9 cellular contexts compared by ENCODE assay signal in the genomic region with DNA sequence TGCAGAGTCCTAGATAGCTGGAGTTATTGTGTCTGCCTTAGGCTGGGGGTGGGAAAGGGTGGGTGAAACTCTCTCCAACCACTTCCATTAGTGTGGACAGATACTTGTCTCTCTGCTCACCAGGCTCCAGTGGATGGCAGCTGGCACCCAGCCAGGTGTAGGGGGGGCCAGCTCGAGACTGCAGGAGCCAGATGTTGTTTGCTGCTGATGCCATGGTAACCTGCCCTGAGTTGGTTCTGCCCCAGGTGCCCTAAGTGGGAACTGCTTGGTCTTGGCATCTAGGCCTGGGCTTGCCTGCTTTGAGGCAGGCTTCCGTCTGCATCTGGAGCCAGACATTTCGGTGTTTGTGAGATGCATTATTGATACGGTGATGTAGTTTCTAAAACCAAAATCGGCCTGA.
DNase-seq lines count a peak whose midpoint lies in the region; ATAC-seq, FAIRE-seq and TF ChIP-seq lines count a peak whose summit lies in the region.
"Had no signal": no experiment of that assay in that cellular context is flagged by ENCODE, and none has a peak within 500 bp of the region (broad histone marks: within the 10 kb centered on the region; RNA-seq: fewer than 3 reads in every experiment).

No MANE protein-coding gene starts in this region.

- H2BK120ac ChIP-seq in neuronal stem cell (ENCODE audit: low read depth, low read length) = no peak overlapping the region

- H3K79me2 ChIP-seq in K562 (ENCODE audit: control insufficient read depth, insufficient read depth, low read length) = no peaks in the 10 kb centered on the region

- no peak for TF ChIP-seq CTCF in K562 (IDR thresholded peaks at IDR 0.05 in 2 of 3, conservative IDR thresholded peaks at IDR 0.05 in 1 of 3; ENCODE audit: insufficient read depth in 2 of 3, low read depth in 1 of 3, low read length in 3 of 3)

- ATAC-seq in K562 (no peak), HG03354 (IDR thresholded peaks at IDR 0.05; ENCODE audit: poor library complexity, severe bottlenecking, unreplicated experiment) (no peak)

- H4K8ac ChIP-seq in neuronal stem cell (ENCODE audit: low read depth, low read length) = no peak overlapping the region

- TF ChIP-seq EP300 in K562 (IDR thresholded peaks at IDR 0.05; ENCODE audit: low read length) = no peak

- H3K14ac ChIP-seq in neuronal stem cell (ENCODE audit: low read length) = peak overlapping the region; percentile 66

- H3K27ac ChIP-seq in K562 (ENCODE audit: extremely low read depth, low read depth, low read length) = no peak overlapping the region
- no peak overlapping the region for H3K27ac ChIP-seq in neuronal stem cell (replicated peaks; ENCODE audit: low read length)

- POLR2A ChIA-PET in K562 (lab: Yijun Ruan, JAX) = no interaction called here

- intact Hi-C loops in K562 (cut with micrococcal nuclease) = no loop called here

- no peak overlapping the region for H3K4ac ChIP-seq in neuronal stem cell (ENCODE audit: low read length)

- peak overlapping the region in 1 of 2 experiments; percentile 52; a peak in 1 of 4 replicates for H3K9ac ChIP-seq in K562 (ENCODE audit: insufficient read depth in 1 of 2, low read depth in 2 of 2, low read length in 2 of 2)
- no peak overlapping the region for H3K9ac ChIP-seq in neuronal stem cell (ENCODE audit: low read depth, low read length, poor library complexity)

- no peak overlapping the region for H2BK12ac ChIP-seq in neuronal stem cell (ENCODE audit: low read length)

- H3K23ac ChIP-seq in neuronal stem cell (ENCODE audit: low read depth, low read length, poor library complexity) = no peak overlapping the region

- no peak overlapping the region for H4K91ac ChIP-seq in neuronal stem cell (ENCODE audit: low read depth, low read length, poor library complexity)

- WGBS in K562 (ENCODE audit: insufficient coverage, low coverage, missing lambda C conversion rate) = 77% methylated on average over 5 of the region's 5 CpGs
- WGBS in neuronal stem cell (ENCODE audit: extremely low coverage in 2 of 2, insufficient read length in 2 of 2, insufficient replicate concordance in 1 of 2), 2 donors = no CpG with 5 or more reads among the region's 5 CpGs

- H3K4me3 ChIP-seq in K562 (no peak overlapping the region), neuronal stem cell (ENCODE audit: low read length in 2 of 2) (no peak overlapping the region), H7 (ENCODE audit: insufficient read depth, low read depth, low read length) (no peak overlapping the region)

- H4K20me1 ChIP-seq in K562 (replicated peaks; ENCODE audit: control insufficient read depth, insufficient read depth, low read length) = no peaks in the 10 kb centered on the region

- H3K4me2 ChIP-seq in K562 (ENCODE audit: insufficient read depth, low read length) (no peak overlapping the region), neuronal stem cell (ENCODE audit: insufficient read depth, low read length, poor library complexity, severe bottlenecking) (no peak overlapping the region)

- H3K9me3 ChIP-seq in K562 (replicated peaks; ENCODE audit: control insufficient read depth, insufficient read depth, low read depth, low read length) (no peaks in the 10 kb centered on the region), neuronal stem cell (replicated peaks in 1 of 2; ENCODE audit: control insufficient read depth in 2 of 2, insufficient read depth in 1 of 2, low read depth in 1 of 2, low read length in 2 of 2) (no peaks in the 10 kb centered on the region)

- CTCF ChIA-PET in K562 (lab: Yijun Ruan, JAX; ENCODE audit: low intra/inter-chr PET ratio) = no interaction called here

- H2BK5ac ChIP-seq in neuronal stem cell (ENCODE audit: low read length) = no peak overlapping the region

- H3K27me3 ChIP-seq in K562 (ENCODE audit: control insufficient read depth in 2 of 2, insufficient read depth in 2 of 2, low read length in 2 of 2) = no peaks in the 10 kb centered on the region
- H3K27me3 ChIP-seq in neuronal stem cell (ENCODE audit: control insufficient read depth in 3 of 3, insufficient read depth in 3 of 3, low read depth in 1 of 3, low read length in 3 of 3) = no peaks in the 10 kb centered on the region
- no peaks in the 10 kb centered on the region for H3K27me3 ChIP-seq in H7 (ENCODE audit: control insufficient read depth, insufficient read depth, low read length)

- H3K4me1 ChIP-seq in K562 (replicated peaks in 1 of 2; ENCODE audit: control insufficient read depth in 2 of 2, insufficient read depth in 2 of 2, low read length in 2 of 2) = peaks cover 19 to 36% of the 10 kb centered on the region in 2 experiments; a peak in 3 of 5 replicates
- H3K4me1 ChIP-seq in neuronal stem cell (ENCODE audit: control insufficient read depth in 2 of 2, insufficient read depth in 1 of 2, low read depth in 1 of 2, low read length in 2 of 2) = peaks cover 0 to 6% of the 10 kb centered on the region in 2 donors

- no peak for TF ChIP-seq RAD21 in K562 (CRISPR knock-in tag; conservative IDR thresholded peaks at IDR 0.05 in 1 of 2, IDR thresholded peaks at IDR 0.05 in 1 of 2)

- FAIRE-seq in K562 (lab: Jason Lieb, UNC) = no peak
- FAIRE-seq: D721Med had no signal

- no peaks in the 10 kb centered on the region for H3K36me3 ChIP-seq in K562 (ENCODE audit: control insufficient read depth, insufficient read depth, low read length)
- H3K36me3 ChIP-seq in neuronal stem cell (replicated peaks in 1 of 2; ENCODE audit: control insufficient read depth in 2 of 2, insufficient read depth in 2 of 2, low read length in 2 of 2) = no peaks in the 10 kb centered on the region
- H3K36me3 ChIP-seq in H7 (replicated peaks; ENCODE audit: control insufficient read depth, insufficient read depth, low read length) = no peaks in the 10 kb centered on the region

- TF ChIP-seq POLR2A in K562 (conservative IDR thresholded peaks at IDR 0.05) = no peak

- peak overlapping the region; percentile 21 for H3K18ac ChIP-seq in neuronal stem cell (ENCODE audit: low read length)

- peak; percentile 78 for DNase-seq in DMS153 (lab: John Stamatoyannopoulos, UW)
- peak; percentile 44 for DNase-seq in NCI-H2081 treated with DMSO at 0.1 percent for 48 hours (lab: John Stamatoyannopoulos, UW)
- DNase-seq in K562 (ENCODE audit: extremely low read depth in 1 of 4, low spot score in 3 of 4) = peak in 1 of 4 experiments; percentile 18
- no peak for DNase-seq in neuronal stem cell (ENCODE audit: low spot score)
- DNase-seq in H7 = no peak
- DNase-seq in stimulated activated CD4-positive, alpha-beta T cell treated with anti-CD3 and anti-CD28 coated beads, Interleukin-15, amount 100 ng/mL, for 24 hours = no peak
- DNase-seq in UCSD-AML1 (lab: John Stamatoyannopoulos, UW; ENCODE audit: unreplicated experiment) = no peak

- BruUV-seq in K562 (replicated peaks; lab: Mats Ljungman, UMichigan) = no TSS peak

- no peaks in the 10 kb centered on the region for H3K9me1 ChIP-seq in K562 (ENCODE audit: control insufficient read depth, insufficient read depth, low read length)

- H2AK5ac ChIP-seq in neuronal stem cell (ENCODE audit: low read depth, low read length) = peak overlapping the region; percentile 84

- H2AFZ ChIP-seq in K562 (ENCODE audit: low read depth, low read length) (no peak overlapping the region), neuronal stem cell (ENCODE audit: low read length) (no peak overlapping the region)

- peak overlapping the region; percentile 42 for H2BK15ac ChIP-seq in neuronal stem cell (ENCODE audit: low read length)

- no peaks in the 10 kb centered on the region for H3K79me1 ChIP-seq in neuronal stem cell (ENCODE audit: low read depth, low read length)

- in situ Hi-C loops in K562 (cut with MboI) = no loop called here

TF ChIP-seq in K562, 482 proteins besides CTCF, POLR2A, EP300 and RAD21:
- TF ChIP-seq, protein P1, sequence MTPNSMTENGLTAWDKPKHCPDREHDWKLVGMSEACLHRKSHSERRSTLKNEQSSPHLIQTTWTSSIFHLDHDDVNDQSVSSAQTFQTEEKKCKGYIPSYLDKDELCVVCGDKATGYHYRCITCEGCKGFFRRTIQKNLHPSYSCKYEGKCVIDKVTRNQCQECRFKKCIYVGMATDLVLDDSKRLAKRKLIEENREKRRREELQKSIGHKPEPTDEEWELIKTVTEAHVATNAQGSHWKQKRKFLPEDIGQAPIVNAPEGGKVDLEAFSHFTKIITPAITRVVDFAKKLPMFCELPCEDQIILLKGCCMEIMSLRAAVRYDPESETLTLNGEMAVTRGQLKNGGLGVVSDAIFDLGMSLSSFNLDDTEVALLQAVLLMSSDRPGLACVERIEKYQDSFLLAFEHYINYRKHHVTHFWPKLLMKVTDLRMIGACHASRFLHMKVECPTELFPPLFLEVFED (CRISPR knock-in tag; conservative IDR thresholded peaks at IDR 0.05) = no peak
- TF ChIP-seq ZNF507 (tag; conservative IDR thresholded peaks at IDR 0.05) (no peak), ZNF3 (CRISPR knock-in tag; IDR thresholded peaks at IDR 0.05) (no peak), RFX1 (IDR thresholded peaks at IDR 0.05) (peak; percentile 38), ETV5 (CRISPR knock-in tag; IDR thresholded peaks at IDR 0.05; ENCODE audit: low read depth) (no peak), SMAD3 (CRISPR knock-in tag; conservative IDR thresholded peaks at IDR 0.05) (no peak), NFIC (IDR thresholded peaks at IDR 0.05) (peak; percentile 90), ZNF224 (CRISPR knock-in tag; IDR thresholded peaks at IDR 0.05) (no peak)
- TF ChIP-seq, protein P2, sequence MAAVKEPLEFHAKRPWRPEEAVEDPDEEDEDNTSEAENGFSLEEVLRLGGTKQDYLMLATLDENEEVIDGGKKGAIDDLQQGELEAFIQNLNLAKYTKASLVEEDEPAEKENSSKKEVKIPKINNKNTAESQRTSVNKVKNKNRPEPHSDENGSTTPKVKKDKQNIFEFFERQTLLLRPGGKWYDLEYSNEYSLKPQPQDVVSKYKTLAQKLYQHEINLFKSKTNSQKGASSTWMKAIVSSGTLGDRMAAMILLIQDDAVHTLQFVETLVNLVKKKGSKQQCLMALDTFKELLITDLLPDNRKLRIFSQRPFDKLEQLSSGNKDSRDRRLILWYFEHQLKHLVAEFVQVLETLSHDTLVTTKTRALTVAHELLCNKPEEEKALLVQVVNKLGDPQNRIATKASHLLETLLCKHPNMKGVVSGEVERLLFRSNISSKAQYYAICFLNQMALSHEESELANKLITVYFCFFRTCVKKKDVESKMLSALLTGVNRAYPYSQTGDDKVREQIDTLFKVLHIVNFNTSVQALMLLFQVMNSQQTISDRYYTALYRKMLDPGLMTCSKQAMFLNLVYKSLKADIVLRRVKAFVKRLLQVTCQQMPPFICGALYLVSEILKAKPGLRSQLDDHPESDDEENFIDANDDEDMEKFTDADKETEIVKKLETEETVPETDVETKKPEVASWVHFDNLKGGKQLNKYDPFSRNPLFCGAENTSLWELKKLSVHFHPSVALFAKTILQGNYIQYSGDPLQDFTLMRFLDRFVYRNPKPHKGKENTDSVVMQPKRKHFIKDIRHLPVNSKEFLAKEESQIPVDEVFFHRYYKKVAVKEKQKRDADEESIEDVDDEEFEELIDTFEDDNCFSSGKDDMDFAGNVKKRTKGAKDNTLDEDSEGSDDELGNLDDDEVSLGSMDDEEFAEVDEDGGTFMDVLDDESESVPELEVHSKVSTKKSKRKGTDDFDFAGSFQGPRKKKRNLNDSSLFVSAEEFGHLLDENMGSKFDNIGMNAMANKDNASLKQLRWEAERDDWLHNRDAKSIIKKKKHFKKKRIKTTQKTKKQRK (IDR thresholded peaks at IDR 0.05; ENCODE audit: borderline replicate concordance, low read depth, low read length) = no peak
TF ChIP-seq in K562: peak in this region for 2.

Comparison
In these comparisons a context has a peak if more than half of its experiments do, and no peak if none do; other contexts are left out.
1. DNase-seq: peak in DMS153 (single experiment) and NCI-H2081 treated with DMSO at 0.1 percent for 48 hours (single experiment); none in neuronal stem cell (single experiment), H7 (single experiment), stimulated activated CD4-positive, alpha-beta T cell treated with anti-CD3 and anti-CD28 coated beads, Interleukin-15, amount 100 ng/mL, for 24 hours (single experiment) and UCSD-AML1 (single experiment).